8 cellular contexts compared by ENCODE assay signal in genomic region chr14:77303417-77304156, GRCh38. TPM values are rescaled to one million over a fixed set of nuclear protein-coding genes. Genes with fewer than 3 reads are reported as not detected.
DNase-seq lines count a peak whose midpoint lies in the region; ATAC-seq, FAIRE-seq and TF ChIP-seq lines count a peak whose summit lies in the region.

No MANE protein-coding gene starts in this region.

- no peak overlapping the region for H3K27ac ChIP-seq in body of pancreas

- peaks cover 9% of the 10 kb centered on the region for H3K4me1 ChIP-seq in body of pancreas

- H3K4me3 ChIP-seq in body of pancreas: no peak overlapping the region

- ATAC-seq in GM19463 (IDR thresholded peaks at IDR 0.05; ENCODE audit: unreplicated experiment) (peak; percentile 78), body of pancreas (peak; percentile 67), HG03045 (IDR thresholded peaks at IDR 0.05; ENCODE audit: unreplicated experiment) (no peak)

- TF ChIP-seq CTCF in body of pancreas (IDR thresholded peaks at IDR 0.05): no peak

- H3K27me3 ChIP-seq in body of pancreas: no peaks in the 10 kb centered on the region

- DNase-seq in AG08396 (ENCODE audit: low spot score): peak; percentile 80
- DNase-seq in NCI-H460 (ENCODE audit: extremely low read depth, low read depth): peak; percentile 88
- peak in 1 of 4 donors; percentile 53 for DNase-seq in body of pancreas
- DNase-seq in medulla oblongata (ENCODE audit: extremely low spot score): peak; percentile 81
- DNase-seq in SK-N-DZ (ENCODE audit: low spot score): no peak
- no peak for DNase-seq in GM12891 (ENCODE audit: insufficient read length, low spot score)

- FAIRE-seq in GM12891 (lab: Jason Lieb, UNC): no peak

- intact Hi-C loops in body of pancreas (cut with DNase I): no loop called here

- peaks cover 0 to 2% of the 10 kb centered on the region in 2 donors for H3K36me3 ChIP-seq in body of pancreas (replicated peaks in 1 of 2; ENCODE audit: insufficient read depth in 1 of 2, low read depth in 2 of 2)

- no peaks in the 10 kb centered on the region for H3K9me3 ChIP-seq in body of pancreas

- 48% methylated on average over 4 of the region's 4 CpGs for WGBS in body of pancreas, 2 donors

- no peak for TF ChIP-seq POLR2A in body of pancreas (IDR thresholded peaks at IDR 0.05)
- TF ChIP-seq POLR2A in GM12891 (IDR thresholded peaks at IDR 0.05; ENCODE audit: low read depth, low read length): no peak

TF ChIP-seq in GM12891, 5 proteins besides CTCF, POLR2A, EP300 and RAD21:
- no peak for TF ChIP-seq SPI1 (IDR thresholded peaks at IDR 0.05; ENCODE audit: low read depth, low read length)
- TF ChIP-seq POU2F2 (IDR thresholded peaks at IDR 0.05; ENCODE audit: low read depth, low read length): no peak
- no peak for TF ChIP-seq PAX5 (IDR thresholded peaks at IDR 0.05; ENCODE audit: insufficient read depth, low read length, severe bottlenecking)
- TF ChIP-seq POLR2AphosphoS5 (IDR thresholded peaks at IDR 0.05; ENCODE audit: low read depth, low read length): no peak
- no peak for TF ChIP-seq TAF1 (IDR thresholded peaks at IDR 0.05; ENCODE audit: low read depth, low read length)

RNA-seq across cellular contexts. Expression of gene POMT2, which starts 17.1 kb away (rescaled TPM):
- 17.5 and 19.8 TPM in 2 replicates for total RNA-seq in NCI-H460 (2014; rRNA removed; shearing (Covaris generic))
- 51.6 and 60.3 TPM in 2 replicates for polyA plus RNA-seq in NCI-H460 (2014; cell fraction: nucleus; rRNA removed)
- total RNA-seq in body of pancreas: 10 to 100 TPM; 22.6 to 45.2 TPM
- polyA plus RNA-seq in SK-N-DZ (2014; cell fraction: cytosol; rRNA removed): 6.2 and 20.3 TPM in 2 replicates
- 35.5 and 76.9 TPM in 2 replicates for polyA plus RNA-seq in SK-N-DZ (2014; cell fraction: nucleus; rRNA removed)
- polyA plus RNA-seq in GM12891 (2012; ENCODE audit: low read depth, missing spikeins): 3.1 TPM

RNA-seq across cellular contexts. Expression of gene GSTZ1, which starts 17.2 kb away (rescaled TPM):
- total RNA-seq in NCI-H460 (2014; rRNA removed; shearing (Covaris generic)): 22.6 and 26.8 TPM in 2 replicates
- polyA plus RNA-seq in NCI-H460 (2014; cell fraction: nucleus; rRNA removed): 25.8 and 46.1 TPM in 2 replicates
- total RNA-seq in body of pancreas: 10 to 100 TPM; 14.3 to 16.2 TPM
- 50.7 and 50.8 TPM in 2 replicates for polyA plus RNA-seq in SK-N-DZ (2014; cell fraction: cytosol; rRNA removed)
- polyA plus RNA-seq in SK-N-DZ (2014; cell fraction: nucleus; rRNA removed): 37.9 and 41.5 TPM in 2 replicates
- polyA plus RNA-seq in GM12891 (2012; ENCODE audit: low read depth, missing spikeins): 26.9 TPM

RNA-seq across cellular contexts. Expression of gene NGB, which starts 32.6 kb away (rescaled TPM):
- total RNA-seq in NCI-H460 (2014; rRNA removed; shearing (Covaris generic)): not detected in 2 replicates
- not detected in 2 replicates for polyA plus RNA-seq in NCI-H460 (2014; cell fraction: nucleus; rRNA removed)
- total RNA-seq in body of pancreas: under 1 TPM in 1 of 2 donors, not detected in 1; 0.33 TPM
- 1.8 and 2.9 TPM in 2 replicates for polyA plus RNA-seq in SK-N-DZ (2014; cell fraction: cytosol; rRNA removed)
- polyA plus RNA-seq in SK-N-DZ (2014; cell fraction: nucleus; rRNA removed): 0.97 and 1.2 TPM in 2 replicates
- not detected for polyA plus RNA-seq in GM12891 (2012; ENCODE audit: low read depth, missing spikeins)

Comparison
In these comparisons a context has a peak if more than half of its experiments do, and no peak if none do; other contexts are left out.
1. DNase-seq: peak in AG08396 (single experiment), NCI-H460 (single experiment) and medulla oblongata (single experiment); none in SK-N-DZ (single experiment) and GM12891 (single experiment).